11 cellular contexts compared by ENCODE assay signal in the genomic region with DNA sequence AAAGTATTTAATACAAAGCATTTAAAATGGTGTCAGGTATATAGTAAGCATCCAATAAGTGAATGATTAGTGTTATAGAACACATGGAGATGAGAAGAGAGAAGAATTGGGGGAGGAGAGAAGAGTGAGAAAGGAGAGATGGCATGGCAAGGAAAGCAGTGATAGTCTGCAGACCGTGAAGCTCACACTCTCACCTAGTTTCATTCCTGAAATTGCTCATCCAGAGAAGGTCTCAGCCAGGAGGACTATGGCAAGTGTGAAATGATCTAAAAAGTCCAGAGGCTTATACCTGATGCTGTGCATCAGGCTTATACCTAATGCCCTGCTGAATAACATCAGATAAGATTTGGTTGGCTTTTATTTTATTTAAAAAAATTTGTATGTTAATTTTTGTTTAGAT.
"Had no signal": no experiment of that assay in that cellular context is flagged by ENCODE, and none has a peak within 500 bp of the region (broad histone marks: within the 10 kb centered on the region; RNA-seq: fewer than 3 reads in every experiment).

No MANE protein-coding gene starts in this region.

- H3K4me1 ChIP-seq: adrenal gland, pancreas had no signal

- H3K36me3 Mint-ChIP-seq: naive B cell had no signal

- H3K27ac Mint-ChIP-seq: naive B cell had no signal

- H3K4me3 ChIP-seq: adrenal gland, pancreas, thyroid gland had no signal

- ATAC-seq: left lobe of liver, pancreas, sciatic nerve had no signal

- H3K27ac ChIP-seq: adrenal gland, pancreas, thyroid gland had no signal

- H3K36me3 ChIP-seq: adrenal gland, pancreas, thyroid gland had no signal

- DNase-seq: activated CD4-positive, alpha-beta T cell treated with anti-CD3 and anti-CD28 coated beads, Interleukin-2, amount 50 U/mL, for 1 hour; activated naive CD4-positive, alpha-beta T cell treated with anti-CD3 and anti-CD28 coated beads, Interleukin-2, amount 50 U/mL, for 16 hours; activated T-cell treated with anti-CD3 and anti-CD28 coated beads, Interleukin-2, amount 50 U/mL, for 1 hour; adrenal gland; mammary epithelial cell; naive B cell; pancreas; T-helper 9 cell; thyroid gland had no signal

- H3K27me3 ChIP-seq: adrenal gland, pancreas, thyroid gland had no signal

- H3K4me3 Mint-ChIP-seq: naive B cell had no signal

- H3K4me1 Mint-ChIP-seq: naive B cell had no signal
